ENCODE assay signal across 7 cellular contexts in the genomic region with DNA sequence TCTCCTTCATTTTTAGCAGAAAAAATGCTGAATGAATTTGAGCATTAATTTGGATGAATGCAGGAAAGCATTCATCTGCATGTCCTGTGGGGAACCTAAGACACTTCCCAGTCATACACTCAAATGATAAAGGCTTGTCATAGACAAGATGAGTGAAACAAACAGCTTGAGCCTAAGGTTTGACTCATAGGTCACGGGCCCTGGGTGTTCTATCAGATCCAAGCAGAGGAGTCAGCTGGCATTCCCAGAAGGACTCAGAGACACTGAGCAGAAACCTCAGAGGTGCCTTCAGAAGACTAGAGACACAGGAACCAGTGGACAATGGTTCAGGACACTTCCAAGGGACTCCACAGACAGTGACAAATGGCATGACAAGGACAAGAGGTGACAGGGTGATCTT.
"Had no signal": no experiment of that assay in that cellular context is flagged by ENCODE, and none has a peak within 500 bp of the region (broad histone marks: within the 10 kb centered on the region; RNA-seq: fewer than 3 reads in every experiment).

No MANE protein-coding gene starts in this region.

- H3K4me3 ChIP-seq: GM12878 had no signal

- ATAC-seq: GM12878 had no signal

- DNase-seq: GDM1, GF-D8 had no signal

- FAIRE-seq: G401.6, GM12878, GM12891, GM12892, GM18507 had no signal
